In genomic region chr17:21253646-21254441, GRCh38 we compare ENCODE assay signal across 8 cellular contexts. TPM values are rescaled to one million over a fixed set of nuclear protein-coding genes. Genes with fewer than 3 reads are reported as not detected.
DNase-seq lines count a peak whose midpoint lies in the region; TF ChIP-seq lines count a peak whose summit lies in the region.

No MANE protein-coding gene starts in this region.

- no peak overlapping the region for H3K27ac Mint-ChIP-seq in HFFc6

- H3K9ac ChIP-seq in BLaER1 (peak overlapping the region; percentile 76), adipocyte (ENCODE audit: low read length) (peak overlapping the region; percentile 91)

- H3K27me3 Mint-ChIP-seq in HFFc6 (ENCODE audit: insufficient read depth): no peaks in the 10 kb centered on the region; the same call in 1 of the 2 replicates

- H3K9me3 Mint-ChIP-seq in HFFc6: no peaks in the 10 kb centered on the region

- DNase-seq in HFFc6 (no peak), adipocyte (ENCODE audit: low read depth) (no peak), tibial artery (no peak), GM13977 (ENCODE audit: low spot score) (no peak), NOMO-1 (lab: John Stamatoyannopoulos, UW; ENCODE audit: unreplicated experiment in 2 of 2) (no peak)
- no peak for DNase-seq in stimulated activated CD4-positive, alpha-beta T cell treated with anti-CD3 and anti-CD28 coated beads, Interleukin-12 subunit alpha, Interleukin-12 subunit beta, amount 100 ng/mL, for 4 hours

- peaks cover 23% of the 10 kb centered on the region for H3K4me1 Mint-ChIP-seq in HFFc6 (ENCODE audit: low read depth)

- H3K36me3 ChIP-seq in BLaER1 (no peaks in the 10 kb centered on the region), adipocyte (ENCODE audit: control insufficient read depth, insufficient read depth, low read length, severe bottlenecking) (no peaks in the 10 kb centered on the region), tibial artery (no peaks in the 10 kb centered on the region)

- intact Hi-C loops in tibial artery (cut with DNase I; ENCODE audit: low total_unique reads): loop anchor here (5.0 kb wide), 1 partner anchor 42 kb away; the partner anchor contains the start of gene TMEM11

- H3K27ac ChIP-seq in BLaER1: no peak overlapping the region
- H3K27ac ChIP-seq in layer of hippocampus (ENCODE audit: low read depth, low read length): peak overlapping the region; percentile 65
- peak overlapping the region; percentile 75 to 76 for H3K27ac ChIP-seq in tibial artery

- H3K9me3 ChIP-seq in BLaER1 (no peaks in the 10 kb centered on the region), adipocyte (ENCODE audit: control insufficient read depth, low read length) (no peaks in the 10 kb centered on the region), tibial artery (no peaks in the 10 kb centered on the region)

- H3K27me3 ChIP-seq in BLaER1: peaks cover 33% of the 10 kb centered on the region
- no peaks in the 10 kb centered on the region for H3K27me3 ChIP-seq in adipocyte (replicated peaks; ENCODE audit: control insufficient read depth, insufficient read depth, low read length)
- H3K27me3 ChIP-seq in layer of hippocampus (ENCODE audit: control insufficient read depth, insufficient read depth, low read length): no peaks in the 10 kb centered on the region
- no peaks in the 10 kb centered on the region for H3K27me3 ChIP-seq in tibial artery

- H4K20me1 ChIP-seq in BLaER1: peaks cover 39% of the 10 kb centered on the region

- H3K36me3 Mint-ChIP-seq in HFFc6 (ENCODE audit: low read depth): no peaks in the 10 kb centered on the region

- H3K4me3 ChIP-seq in BLaER1: peak overlapping the region; percentile 80
- peak overlapping the region; percentile 88 for H3K4me3 ChIP-seq in adipocyte (ENCODE audit: low read length)
- peak overlapping the region; percentile 78 to 80 for H3K4me3 ChIP-seq in tibial artery

- H3K4me3 Mint-ChIP-seq in HFFc6: peak overlapping the region; percentile 86

- H3K4me2 ChIP-seq in BLaER1: peak overlapping the region; percentile 97

- H3K4me1 ChIP-seq in BLaER1 (peaks cover 34% of the 10 kb centered on the region), adipocyte (ENCODE audit: control insufficient read depth, insufficient read depth, low read length) (peaks cover 31% of the 10 kb centered on the region), tibial artery (peaks cover 0 to 46% (median 34%) of the 10 kb centered on the region in 4 donors)

- in situ Hi-C loops in GM13977 (cut with MboI; ENCODE audit: low pct_unique_long_range_greater_than_20kb, low sequenced_read_pairs, unreplicated experiment): no loop called here

- no peak for TF ChIP-seq CTCF in HFFc6 (IDR thresholded peaks at IDR 0.05)
- no peak for TF ChIP-seq CTCF in tibial artery (IDR thresholded peaks at IDR 0.05)
- no peak for TF ChIP-seq CTCF in GM13977 (IDR thresholded peaks at IDR 0.05; ENCODE audit: extremely low read depth, insufficient read depth, missing control alignments)

RNA-seq across cellular contexts. Expression of gene NATD1, which starts 0.6 kb away (rescaled TPM):
- 1 to 10 TPM; 3.7 to 7.9 (median 4.1) TPM for total RNA-seq in HFFc6 (2021; fragmentation: NEBNext Ultra II Directional; extraction: Animal tissue kit (Norgen Biotek cat#: 25700))

RNA-seq across cellular contexts. Expression of gene MAP2K3, which starts 30.7 kb away (rescaled TPM):
- 100 to 1,000 TPM; 177 to 221 (median 184) TPM for total RNA-seq in HFFc6 (2021; fragmentation: NEBNext Ultra II Directional; extraction: Animal tissue kit (Norgen Biotek cat#: 25700))

RNA-seq across cellular contexts. Expression of gene TMEM11, which starts 39.9 kb away (rescaled TPM):
- 10 to 100 TPM; 32.5 to 37.6 (median 33.9) TPM for total RNA-seq in HFFc6 (2021; fragmentation: NEBNext Ultra II Directional; extraction: Animal tissue kit (Norgen Biotek cat#: 25700))
